10 cellular contexts compared by ENCODE assay signal in the genomic region with DNA sequence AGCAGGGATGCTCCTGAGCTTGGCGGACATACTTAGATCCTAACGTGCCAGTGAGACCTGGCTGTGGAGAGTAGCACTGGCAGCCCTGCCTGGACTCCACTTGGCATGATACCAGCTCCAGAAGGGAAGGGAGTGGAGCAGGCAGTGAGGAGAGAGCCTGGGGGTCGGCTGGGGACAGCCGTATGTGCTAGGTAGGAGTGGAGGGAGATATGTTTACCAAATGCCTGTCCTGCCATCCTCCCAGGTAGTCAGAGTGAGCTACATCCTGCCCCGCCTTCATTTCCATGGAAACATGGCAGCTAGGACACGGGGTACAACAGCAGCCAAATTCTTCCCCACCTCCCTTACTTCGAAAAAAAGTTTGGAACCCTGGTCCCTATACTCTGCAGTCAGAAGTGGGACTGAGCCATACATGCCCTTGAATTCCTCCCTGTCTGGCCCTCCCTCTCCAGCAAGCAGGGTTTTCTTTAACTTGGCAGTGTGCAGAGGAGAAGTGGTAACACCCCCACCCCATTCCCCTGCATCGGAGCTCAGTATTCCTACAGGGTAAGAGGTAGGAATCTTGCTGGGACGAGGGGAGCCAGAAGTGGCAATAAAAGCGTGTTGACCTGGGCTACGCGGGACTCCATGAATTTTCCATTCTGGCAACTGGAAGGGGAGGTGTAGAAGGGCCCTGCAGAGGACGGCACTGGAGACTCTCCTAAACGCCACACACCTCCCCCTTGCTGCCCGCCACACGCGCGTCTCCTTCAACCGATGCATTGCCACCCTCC. TPM values are rescaled to one million over a fixed set of nuclear protein-coding genes. Genes with fewer than 3 reads are reported as not detected.
DNase-seq lines count a peak whose midpoint lies in the region; ATAC-seq, FAIRE-seq and TF ChIP-seq lines count a peak whose summit lies in the region.
"Had no signal": no experiment of that assay in that cellular context is flagged by ENCODE, and none has a peak within 500 bp of the region (broad histone marks: within the 10 kb centered on the region; RNA-seq: fewer than 3 reads in every experiment).

No MANE protein-coding gene starts in this region.

- peaks cover 8% of the 10 kb centered on the region for H3K23me2 ChIP-seq in H1 (ENCODE audit: low read depth, low read length)

- H2AK5ac ChIP-seq in H1 (ENCODE audit: low read depth, low read length), result no peak overlapping the region

- no peaks in the 10 kb centered on the region for H3F3A ChIP-seq in SK-N-SH (replicated peaks; ENCODE audit: insufficient read depth)

- H2BK120ac ChIP-seq in H1 (replicated peaks; ENCODE audit: low read depth, low read length), result peak overlapping the region; percentile 65

- no peak overlapping the region for H3K4me3 ChIP-seq in CD4-positive, alpha-beta memory T cell (ENCODE audit: low read length in 2 of 2)
- H3K4me3 ChIP-seq in H1 (ENCODE audit: extremely low read depth in 1 of 4, insufficient read depth in 2 of 4, low read depth in 3 of 4, low read length in 4 of 4) (peak overlapping the region; percentile 26 to 62 (median 50)), SK-N-SH (ENCODE audit: low read depth in 2 of 2, low read length in 1 of 2) (no peak overlapping the region)

- H3K4me1 Mint-ChIP-seq in CD4-positive, alpha-beta memory T cell, result peaks cover 3 to 14% (median 7%) of the 10 kb centered on the region in 4 donors
- H3K4me1 Mint-ChIP-seq in nephron, result peaks cover 33% of the 10 kb centered on the region

- WGBS in H1 (ENCODE audit: extremely low coverage in 1 of 2, insufficient coverage in 1 of 2, insufficient read length in 1 of 2, insufficient replicate concordance in 2 of 2, low coverage in 1 of 2, low lambda C conversion rate in 2 of 2, missing lambda C conversion rate in 1 of 2), 2 experiments, result 30% methylated on average over 19 of the region's 19 CpGs; no CpG with 5 or more reads in 1 of the 2 experiments
- 88% methylated on average over 19 of the region's 19 CpGs for WGBS in SK-N-SH (ENCODE audit: low lambda C conversion rate)

- peak overlapping the region; percentile 87 for H2BK5ac ChIP-seq in H1 (ENCODE audit: low read depth, low read length)

- H2BK15ac ChIP-seq in H1 (ENCODE audit: low read length), result peak overlapping the region; percentile 85

- H3K36me3 ChIP-seq in CD4-positive, alpha-beta memory T cell (ENCODE audit: insufficient read depth, low read length), result no peaks in the 10 kb centered on the region
- H3K36me3 ChIP-seq in H1 (ENCODE audit: control insufficient read depth in 2 of 4, insufficient read depth in 4 of 4, low read length in 3 of 4) (peaks cover 0 to 3% (median 0%) of the 10 kb centered on the region in 4 experiments; a peak in 3 of 8 replicates), SK-N-SH (replicated peaks in 1 of 2; ENCODE audit: control insufficient read depth in 1 of 2, insufficient read depth in 2 of 2, low read length in 1 of 2) (no peaks in the 10 kb centered on the region)

- H3K27me3 ChIP-seq in CD4-positive, alpha-beta memory T cell (ENCODE audit: insufficient read depth, low read length), result no peaks in the 10 kb centered on the region
- H3K27me3 ChIP-seq in H1 (replicated peaks in 1 of 4; ENCODE audit: control insufficient read depth in 3 of 4, extremely low read depth in 1 of 4, insufficient read depth in 3 of 4, low read length in 3 of 4), result no peaks in the 10 kb centered on the region; a peak in 1 of 7 replicates
- H3K27me3 ChIP-seq in SK-N-SH (ENCODE audit: insufficient read depth), result no peaks in the 10 kb centered on the region

- H3K9me3 Mint-ChIP-seq in CD4-positive, alpha-beta memory T cell, result no peaks in the 10 kb centered on the region
- H3K9me3 Mint-ChIP-seq in nephron, result no peaks in the 10 kb centered on the region

- peak overlapping the region; percentile 97; the same call in 1 of the 2 replicates for H4K8ac ChIP-seq in H1 (ENCODE audit: extremely low read depth, insufficient read depth, low read length)

- H3K79me2 ChIP-seq in H1 (ENCODE audit: control insufficient read depth in 1 of 2, insufficient read depth in 2 of 2, low read length in 2 of 2), result no peaks in the 10 kb centered on the region
- no peaks in the 10 kb centered on the region for H3K79me2 ChIP-seq in SK-N-SH (ENCODE audit: insufficient read depth)

- peak overlapping the region; percentile 17 for H3K56ac ChIP-seq in H1 (replicated peaks; ENCODE audit: insufficient read length, low read depth, low read length)

- H3K4ac ChIP-seq in H1 (replicated peaks; ENCODE audit: insufficient read length, low read depth, low read length), result no peak overlapping the region

- H3K9me3 ChIP-seq in CD4-positive, alpha-beta memory T cell (ENCODE audit: control insufficient read depth in 1 of 2, low read length in 2 of 2), result no peaks in the 10 kb centered on the region
- no peaks in the 10 kb centered on the region for H3K9me3 ChIP-seq in H1 (ENCODE audit: insufficient read depth in 2 of 2, low read depth in 1 of 2, low read length in 1 of 2)
- no peaks in the 10 kb centered on the region for H3K9me3 ChIP-seq in SK-N-SH

- no peak overlapping the region for H3K14ac ChIP-seq in H1 (ENCODE audit: insufficient read length)

- no peak for TF ChIP-seq CTCF in H1 (IDR thresholded peaks at IDR 0.05; ENCODE audit: control extremely low read depth in 1 of 3, insufficient read depth in 1 of 3, low read depth in 1 of 3, low read length in 3 of 3)
- no peak for TF ChIP-seq CTCF in nephron (IDR thresholded peaks at IDR 0.05; ENCODE audit: unreplicated experiment in 3 of 3)
- TF ChIP-seq CTCF in GM20000 (IDR thresholded peaks at IDR 0.05; ENCODE audit: extremely low read depth, missing control alignments), result no peak
- no peak for TF ChIP-seq CTCF in SK-N-SH (IDR thresholded peaks at IDR 0.05)

- H3K27ac ChIP-seq in CD4-positive, alpha-beta memory T cell (ENCODE audit: low read depth, low read length), result no peak overlapping the region
- peak overlapping the region; percentile 84 for H3K27ac ChIP-seq in H1 (ENCODE audit: low read depth, low read length)
- no peak overlapping the region for H3K27ac ChIP-seq in SK-N-SH (ENCODE audit: low read depth in 2 of 2, low read length in 1 of 2)

- H3K36me3 Mint-ChIP-seq in CD4-positive, alpha-beta memory T cell, result peaks cover 0 to 9% of the 10 kb centered on the region in 2 donors
- peaks cover 5% of the 10 kb centered on the region for H3K36me3 Mint-ChIP-seq in nephron (ENCODE audit: low read depth)

- FAIRE-seq in H1 (lab: Jason Lieb, UNC), result no peak
- FAIRE-seq: G401.6 had no signal

- H3K27me3 Mint-ChIP-seq in CD4-positive, alpha-beta memory T cell, result peaks cover 0 to 10% of the 10 kb centered on the region in 2 donors
- peaks cover 9% of the 10 kb centered on the region for H3K27me3 Mint-ChIP-seq in nephron (ENCODE audit: low read depth)

- intact Hi-C loops in CD4-positive, alpha-beta memory T cell (cut with micrococcal nuclease), result no loop called here

- no peaks in the 10 kb centered on the region for H3K9me2 ChIP-seq in SK-N-SH

- no peak for ATAC-seq in left lobe of liver

- peak overlapping the region; percentile 92 for H2BK12ac ChIP-seq in H1 (ENCODE audit: low read depth, low read length)

- CTCF ChIA-PET in CD4-positive, alpha-beta memory T cell (lab: Charles Lee; ENCODE audit: partially characterized antibody), result interaction anchor here (0.9 to 1.2 kb wide), 3 partner anchors 11 to 77 kb away, joined by 3 to 7 read pairs (median 3); no protein-coding TSS in a partner anchor
- CTCF ChIA-PET in H1 (lab: Charles Lee; ENCODE audit: partially characterized antibody), result interaction anchor here (0.6 to 19.3 kb wide), 13 partner anchors 10 to 162 kb away, joined by 3 to 258 read pairs (median 4); no protein-coding TSS in a partner anchor
- CTCF ChIA-PET in SK-N-SH (lab: Yijun Ruan, JAX), result interaction anchor here (0.7 to 15.6 kb wide), 6 partner anchors 16 to 130 kb away, joined by 3 to 385 read pairs (median 6); no protein-coding TSS in a partner anchor

- peak overlapping the region in 1 of 7 donors; percentile 74 for H3K27ac Mint-ChIP-seq in CD4-positive, alpha-beta memory T cell
- peak overlapping the region; percentile 88 to 92 (median 90) for H3K27ac Mint-ChIP-seq in nephron

- POLR2A ChIA-PET in CD4-positive, alpha-beta memory T cell (lab: Charles Lee; ENCODE audit: partially characterized antibody), result no interaction called here
- POLR2A ChIA-PET in H1 (lab: Charles Lee; ENCODE audit: partially characterized antibody) (interaction anchor here (0.7 to 6.4 kb wide), 22 partner anchors 9 to 337 kb away, joined by 3 to 116 read pairs (median 6); a partner anchor contains a TSS), SK-N-SH (lab: Yijun Ruan, JAX) (no interaction called here)

- H3K4me2 ChIP-seq in H1 (ENCODE audit: insufficient read depth in 1 of 2, low read depth in 2 of 2, low read length in 2 of 2) (peak overlapping the region; percentile 76 to 77), SK-N-SH (no peak overlapping the region)

- H3K79me1 ChIP-seq in H1 (ENCODE audit: low read depth, low read length), result no peaks in the 10 kb centered on the region

- TF ChIP-seq EP300 in H1 (IDR thresholded peaks at IDR 0.05; ENCODE audit: borderline replicate concordance in 1 of 2, low read depth in 2 of 2, low read length in 2 of 2) (no peak), SK-N-SH (IDR thresholded peaks at IDR 0.05; ENCODE audit: borderline replicate concordance in 1 of 2, low read depth in 1 of 2, low read length in 1 of 2) (no peak)

- H3K4me3 Mint-ChIP-seq in CD4-positive, alpha-beta memory T cell, result peak overlapping the region; percentile 15 to 74 (median 45)
- H3K4me3 Mint-ChIP-seq in nephron, result peak overlapping the region; percentile 72 to 79 (median 76)

- H3K18ac ChIP-seq in H1 (ENCODE audit: extremely low read depth, low read length), result peak overlapping the region; percentile 73

- H4K5ac ChIP-seq in H1 (ENCODE audit: insufficient read length, low read depth, low read length), result peak overlapping the region; percentile 70

- no peak for TF ChIP-seq RAD21 in H1 (IDR thresholded peaks at IDR 0.05 in 1 of 2, conservative IDR thresholded peaks at IDR 0.05 in 1 of 2; ENCODE audit: low read depth in 2 of 2, low read length in 2 of 2)
- TF ChIP-seq RAD21 in SK-N-SH (IDR thresholded peaks at IDR 0.05; ENCODE audit: low read length), result no peak

- no peak overlapping the region for H3K23ac ChIP-seq in H1 (ENCODE audit: insufficient read length)

- peak overlapping the region; percentile 40 to 81 (median 60) for H3K9ac ChIP-seq in H1 (replicated peaks in 1 of 4; ENCODE audit: extremely low read depth in 1 of 4, low read depth in 3 of 4, low read length in 3 of 4)
- H3K9ac ChIP-seq in SK-N-SH, result no peak overlapping the region

- H2BK20ac ChIP-seq in H1 (ENCODE audit: low read length), result no peak overlapping the region

- H4K20me1 ChIP-seq in H1 (replicated peaks in 1 of 2; ENCODE audit: control insufficient read depth in 1 of 2, insufficient read depth in 2 of 2, low read length in 2 of 2) (no peaks in the 10 kb centered on the region), SK-N-SH (ENCODE audit: insufficient read depth) (no peaks in the 10 kb centered on the region)

- peak in 1 of 2 experiments; percentile 56; a peak in 2 of 3 replicates for TF ChIP-seq POLR2A in H1 (IDR thresholded peaks at IDR 0.05; ENCODE audit: control extremely low read depth in 1 of 2, low read depth in 2 of 2, low read length in 2 of 2)

- peaks cover 9% of the 10 kb centered on the region for H3K4me1 ChIP-seq in CD4-positive, alpha-beta memory T cell (ENCODE audit: insufficient read depth, low read length)
- H3K4me1 ChIP-seq in H1 (replicated peaks in 1 of 4; ENCODE audit: control insufficient read depth in 3 of 4, insufficient read depth in 4 of 4, low read length in 3 of 4), result peaks cover 10 to 17% (median 12%) of the 10 kb centered on the region in 4 experiments
- H3K4me1 ChIP-seq in SK-N-SH (ENCODE audit: control insufficient read depth in 1 of 2, insufficient read depth in 2 of 2, low read depth in 1 of 2, low read length in 1 of 2), result no peaks in the 10 kb centered on the region

- H4K91ac ChIP-seq in H1 (replicated peaks; ENCODE audit: insufficient read length, low read length), result peak overlapping the region; percentile 58

- H2AFZ ChIP-seq in H1 (ENCODE audit: low read length), result peak overlapping the region; percentile 48; the same call in 1 of the 2 replicates
- no peak overlapping the region for H2AFZ ChIP-seq in SK-N-SH (ENCODE audit: low read depth)

- DNase-seq in CD4-positive, alpha-beta memory T cell, result no peak
- DNase-seq in NCI-H69 (lab: John Stamatoyannopoulos, UW), result peak; percentile 53
- DNase-seq in H1 (ENCODE audit: low read depth in 1 of 2, low spot score in 2 of 2), result peak in 1 of 2 experiments; percentile 58
- no peak for DNase-seq in left lobe of liver (ENCODE audit: low spot score)
- DNase-seq in GM20000 (ENCODE audit: low spot score), result no peak
- DNase-seq in SK-N-SH, result no peak
- no peak for DNase-seq in SHP77 (lab: John Stamatoyannopoulos, UW)
- DNase-seq: MV-4-11 had no signal

RNA-seq across cellular contexts. Expression of a gene that starts 20.0 kb away (rescaled TPM):
- total RNA-seq in CD4-positive, alpha-beta memory T cell, result not detected
- not detected for polyA plus RNA-seq in CD4-positive, alpha-beta memory T cell
- 61.2 and 64.5 TPM in 2 replicates for total RNA-seq in H1 (2021; fragmentation: NEBNext Ultra II Directional; extraction: Animal tissue kit (Norgen Biotek cat#: 25700))
- polyA plus RNA-seq in H1 (2011; rRNA removed), result 67.6 and 75.0 TPM in 2 replicates
- polyA plus RNA-seq in H1 (2011; cell fraction: cytosol; rRNA removed), result 60.1 TPM
- 137 TPM for polyA plus RNA-seq in H1 (2011; cell fraction: nucleus; rRNA removed)
- 43.2 to 67.8 TPM (median 62.6 TPM) in 4 replicates for polyA plus RNA-seq in H1 (2012, experiment 1 of 2)
- 59.7 TPM for polyA plus RNA-seq in H1 (2012, experiment 2 of 2)
- 43.2 TPM for polyA plus RNA-seq in H1 (2013, experiment 1 of 2)
- 45.3 TPM for polyA plus RNA-seq in H1 (2013, experiment 2 of 2)
- 98.6 and 143 TPM in 2 replicates for polyA minus RNA-seq in H1 (2011; rRNA and poly(A)+ RNA removed)
- 63.4 TPM for polyA minus RNA-seq in H1 (2011; cell fraction: cytosol; rRNA and poly(A)+ RNA removed)
- polyA minus RNA-seq in H1 (2011; cell fraction: nucleus; rRNA and poly(A)+ RNA removed), result 48.7 TPM
- total RNA-seq in left lobe of liver, result 22.1 TPM
- polyA plus RNA-seq in SK-N-SH (2012; rRNA removed), result 34.5 and 37.0 TPM in 2 replicates
- 13.5 and 23.1 TPM in 2 replicates for polyA plus RNA-seq in SK-N-SH (2012; cell fraction: cytosol; rRNA removed)
- 75.6 and 79.8 TPM in 2 replicates for polyA plus RNA-seq in SK-N-SH (2012; cell fraction: nucleus; rRNA removed)

RNA-seq across cellular contexts. Expression of a gene that starts 23.9 kb away (rescaled TPM):
- 1 to 10 TPM in 1 of 2 experiments, under 1 TPM in 1; 0.83 to 1.0 TPM for total RNA-seq in CD4-positive, alpha-beta memory T cell
- polyA plus RNA-seq in CD4-positive, alpha-beta memory T cell, result 1 to 10 TPM in 1 of 2 donors, under 1 TPM in 1; 0.89 to 6.3 TPM
- 47.1 TPM in 2 replicates for total RNA-seq in H1 (2021; fragmentation: NEBNext Ultra II Directional; extraction: Animal tissue kit (Norgen Biotek cat#: 25700))
- polyA plus RNA-seq in H1 (2011; rRNA removed) (42.8 and 46.6 TPM in 2 replicates), SK-N-SH (2012; rRNA removed) (6.9 and 7.2 TPM in 2 replicates)
- polyA plus RNA-seq in H1 (2011; cell fraction: cytosol; rRNA removed), result 49.3 TPM
- polyA plus RNA-seq in H1 (2011; cell fraction: nucleus; rRNA removed), result 38.6 TPM
- polyA plus RNA-seq in H1 (2012, experiment 1 of 2), result 41.3 to 47.5 TPM (median 44.6 TPM) in 4 replicates
- 54.9 TPM for polyA plus RNA-seq in H1 (2012, experiment 2 of 2)
- polyA plus RNA-seq in H1 (2013, experiment 1 of 2), result 21.9 TPM
- 26.4 TPM for polyA plus RNA-seq in H1 (2013, experiment 2 of 2)
- 81.5 and 91.9 TPM in 2 replicates for polyA minus RNA-seq in H1 (2011; rRNA and poly(A)+ RNA removed)
- polyA minus RNA-seq in H1 (2011; cell fraction: cytosol; rRNA and poly(A)+ RNA removed), result 41.5 TPM
- polyA minus RNA-seq in H1 (2011; cell fraction: nucleus; rRNA and poly(A)+ RNA removed), result 26.3 TPM
- total RNA-seq in left lobe of liver, result 33.7 TPM
- 4.4 and 6.6 TPM in 2 replicates for polyA plus RNA-seq in SK-N-SH (2012; cell fraction: cytosol; rRNA removed)
- polyA plus RNA-seq in SK-N-SH (2012; cell fraction: nucleus; rRNA removed), result 5.0 and 5.2 TPM in 2 replicates

RNA-seq across cellular contexts. Expression of a gene that starts 56.4 kb away (rescaled TPM):
- 10 to 100 TPM; 15.4 to 16.5 TPM for total RNA-seq in CD4-positive, alpha-beta memory T cell
- polyA plus RNA-seq in CD4-positive, alpha-beta memory T cell, result 1 to 10 TPM; 8.6 to 8.8 TPM
- total RNA-seq in H1 (2021; fragmentation: NEBNext Ultra II Directional; extraction: Animal tissue kit (Norgen Biotek cat#: 25700)), result 25.4 and 30.5 TPM in 2 replicates
- 16.6 and 20.7 TPM in 2 replicates for polyA plus RNA-seq in H1 (2011; rRNA removed)
- 24.5 TPM for polyA plus RNA-seq in H1 (2011; cell fraction: cytosol; rRNA removed)
- polyA plus RNA-seq in H1 (2011; cell fraction: nucleus; rRNA removed), result 21.5 TPM
- polyA plus RNA-seq in H1 (2012, experiment 1 of 2), result 17.0 to 21.9 TPM (median 20.4 TPM) in 4 replicates
- 2.8 TPM for polyA plus RNA-seq in H1 (2012, experiment 2 of 2)
- 11.9 TPM for polyA plus RNA-seq in H1 (2013, experiment 1 of 2)
- 11.6 TPM for polyA plus RNA-seq in H1 (2013, experiment 2 of 2)
- polyA minus RNA-seq in H1 (2011; rRNA and poly(A)+ RNA removed), result 48.6 and 60.4 TPM in 2 replicates
- polyA minus RNA-seq in H1 (2011; cell fraction: cytosol; rRNA and poly(A)+ RNA removed), result 19.4 TPM
- polyA minus RNA-seq in H1 (2011; cell fraction: nucleus; rRNA and poly(A)+ RNA removed), result 20.4 TPM
- 9.9 TPM for total RNA-seq in left lobe of liver
- 20.4 and 29.9 TPM in 2 replicates for polyA plus RNA-seq in SK-N-SH (2012; rRNA removed)
- 24.3 and 25.2 TPM in 2 replicates for polyA plus RNA-seq in SK-N-SH (2012; cell fraction: cytosol; rRNA removed)
- 33.9 and 44.9 TPM in 2 replicates for polyA plus RNA-seq in SK-N-SH (2012; cell fraction: nucleus; rRNA removed)

Comparison
In these comparisons a context has a peak if more than half of its experiments do, and no peak if none do; other contexts are left out.
1. H3K4me3 ChIP-seq: peak in H1 (4 of 4); none in CD4-positive, alpha-beta memory T cell (0 of 2) and SK-N-SH (0 of 2).
2. RNA of a gene that starts 20.0 kb away (total RNA-seq): 61.2 to 64.5 TPM in H1 and 22.1 TPM in left lobe of liver (single experiment); not detected in CD4-positive, alpha-beta memory T cell; every median in the first group is over 10 times any median in the second.
3. RNA of a gene that starts 23.9 kb away (total RNA-seq): 47.1 TPM in H1 and 33.7 TPM in left lobe of liver (single experiment); 0.83 to 1.0 TPM in CD4-positive, alpha-beta memory T cell; every median in the first group is over 10 times any median in the second.